ENCODE assay signal across 25 cellular contexts in genomic region chr5:181149355-181149754, GRCh38. TPM values are rescaled to one million over a fixed set of nuclear protein-coding genes. Genes with fewer than 3 reads are reported as not detected.
DNase-seq lines count a peak whose midpoint lies in the region; ATAC-seq and TF ChIP-seq lines count a peak whose summit lies in the region.
"Had no signal": no experiment of that assay in that cellular context is flagged by ENCODE, and none has a peak within 500 bp of the region (broad histone marks: within the 10 kb centered on the region; RNA-seq: fewer than 3 reads in every experiment).

No MANE protein-coding gene starts in this region.

- H3K9ac ChIP-seq in BLaER1 (no peak overlapping the region), OCI-LY1 (ENCODE audit: low read length) (no peak overlapping the region; the same call in 1 of the 2 replicates)
- H3K9ac ChIP-seq: KMS-11 had no signal

- intact Hi-C loops in left ventricle myocardium superior (cut with micrococcal nuclease), result no loop called here

- H3K9me2 ChIP-seq in OCI-LY1 (ENCODE audit: low read depth, low read length), result no peaks in the 10 kb centered on the region

- CTCF ChIA-PET in activated CD4-positive, alpha-beta T cell treated with anti-CD3 and anti-CD28 coated beads, Interleukin-2, amount 10 ng/mL, durations not matched to agents 7 days and 5 days (lab: Charles Lee), result no interaction called here

- H3K27me3 Mint-ChIP-seq in activated CD4-positive, alpha-beta T cell treated with anti-CD3 and anti-CD28 coated beads, Interleukin-2, amount 10 ng/mL, durations not matched to agents 7 days and 5 days, result peaks cover 14% of the 10 kb centered on the region

- no peak for DNase-seq in RWPE2 (ENCODE audit: low spot score)
- DNase-seq in epithelial cell of esophagus (ENCODE audit: low read depth), result peak; percentile 82
- DNase-seq in left ventricle myocardium superior, result no peak
- no peak for DNase-seq in activated CD4-positive, alpha-beta T cell treated with anti-CD3 and anti-CD28 coated beads, Interleukin-2, amount 10 ng/mL, durations not matched to agents 7 days and 5 days
- DNase-seq: 8988T; ACHN; BE2C; CD4-positive, CD25-positive, alpha-beta regulatory T cell; GOT3; HCEC 1CT; NCI-H1092; NCI-H1417 treated with DMSO at 0.1 percent for 48 hours; NCI-H1694 treated with DMSO at 0.1 percent for 48 hours; NCI-H2081; NCI-H226; NCI-H510A; NCI-H69; RPMI8226; SHP77 treated with DMSO at 0.1 percent for 48 hours had no signal

- H3K4me2 ChIP-seq in BLaER1 (0 out of 2 replicates have a peak overlapping the region, but pooled peaks have one; percentile 31), OCI-LY1 (ENCODE audit: low read length) (0 out of 2 replicates have a peak overlapping the region, but pooled peaks have one; percentile 8)
- H3K4me2 ChIP-seq: KMS-11 had no signal

- ATAC-seq in RWPE2 (ENCODE audit: low read depth), result peak; percentile 84
- no peak for ATAC-seq in activated CD4-positive, CD25-positive, alpha-beta regulatory T cell treated with anti-CD3 and anti-CD28 coated beads, Interleukin-2, amount 50 U/mL, for 24 hours
- ATAC-seq in GM18870 (IDR thresholded peaks at IDR 0.05; ENCODE audit: unreplicated experiment), result no peak
- ATAC-seq in left ventricle myocardium superior, result no peak

- no peak overlapping the region for H3K27ac Mint-ChIP-seq in activated CD4-positive, alpha-beta T cell treated with anti-CD3 and anti-CD28 coated beads, Interleukin-2, amount 10 ng/mL, durations not matched to agents 7 days and 5 days
- H3K27ac Mint-ChIP-seq: CD4-positive, CD25-positive, alpha-beta regulatory T cell; IgD-negative memory B cell had no signal

- H3K27ac ChIP-seq in BLaER1 (no peak overlapping the region), OCI-LY1 (ENCODE audit: low read depth, low read length, poor library complexity, severe bottlenecking) (peak overlapping the region; percentile 56), RWPE2 (ENCODE audit: poor library complexity, severe bottlenecking) (no peak overlapping the region)
- H3K27ac ChIP-seq: KMS-11 had no signal

- no peak overlapping the region for H2AFZ ChIP-seq in OCI-LY1 (ENCODE audit: low read length)

- H3K36me3 Mint-ChIP-seq in activated CD4-positive, alpha-beta T cell treated with anti-CD3 and anti-CD28 coated beads, Interleukin-2, amount 10 ng/mL, durations not matched to agents 7 days and 5 days (ENCODE audit: low read depth), result no peaks in the 10 kb centered on the region
- H3K36me3 Mint-ChIP-seq: CD4-positive, CD25-positive, alpha-beta regulatory T cell had no signal

- H3K9me3 ChIP-seq in BLaER1 (peaks cover 28% of the 10 kb centered on the region), OCI-LY1 (ENCODE audit: low read length) (peaks cover 8% of the 10 kb centered on the region), RWPE2 (ENCODE audit: severe bottlenecking) (no peaks in the 10 kb centered on the region)
- H3K9me3 ChIP-seq: BE2C had no signal

- no peak overlapping the region for H3K4me3 Mint-ChIP-seq in activated CD4-positive, alpha-beta T cell treated with anti-CD3 and anti-CD28 coated beads, Interleukin-2, amount 10 ng/mL, durations not matched to agents 7 days and 5 days
- H3K4me3 Mint-ChIP-seq: CD4-positive, CD25-positive, alpha-beta regulatory T cell; IgD-negative memory B cell had no signal

- peaks cover 9% of the 10 kb centered on the region for H3K9me3 Mint-ChIP-seq in activated CD4-positive, alpha-beta T cell treated with anti-CD3 and anti-CD28 coated beads, Interleukin-2, amount 10 ng/mL, durations not matched to agents 7 days and 5 days

- H3K4me1 ChIP-seq in BLaER1, result peaks cover 39% of the 10 kb centered on the region
- H3K4me1 ChIP-seq in OCI-LY1 (ENCODE audit: insufficient read depth, low read length, severe bottlenecking), result peaks cover 24% of the 10 kb centered on the region
- H3K4me1 ChIP-seq in RWPE2 (ENCODE audit: insufficient read depth, poor library complexity, severe bottlenecking), result peaks cover 30% of the 10 kb centered on the region
- H3K4me1 ChIP-seq: BE2C had no signal

- H3K79me2 ChIP-seq in OCI-LY1 (ENCODE audit: insufficient read depth, low read length), result no peaks in the 10 kb centered on the region

- H3F3A ChIP-seq in OCI-LY1 (ENCODE audit: insufficient read depth, low read length), result no peaks in the 10 kb centered on the region

- POLR2A ChIA-PET in activated CD4-positive, alpha-beta T cell treated with anti-CD3 and anti-CD28 coated beads, Interleukin-2, amount 10 ng/mL, durations not matched to agents 7 days and 5 days (lab: Charles Lee), result no interaction called here

- H4K20me1 ChIP-seq in BLaER1, result no peaks in the 10 kb centered on the region
- H4K20me1 ChIP-seq in OCI-LY1 (ENCODE audit: insufficient read depth, low read length), result no peaks in the 10 kb centered on the region

- H3K4me3 ChIP-seq in BLaER1, result no peak overlapping the region
- H3K4me3 ChIP-seq in OCI-LY1 (ENCODE audit: low read depth, low read length, poor library complexity, severe bottlenecking), result no peak overlapping the region
- no peak overlapping the region for H3K4me3 ChIP-seq in RWPE2 (ENCODE audit: severe bottlenecking)
- no peak overlapping the region for H3K4me3 ChIP-seq in epithelial cell of esophagus (ENCODE audit: low read length)

- TF ChIP-seq CTCF in OCI-LY1 (IDR thresholded peaks at IDR 0.05; ENCODE audit: low read length), result no peak
- no peak for TF ChIP-seq CTCF in RWPE2 (IDR thresholded peaks at IDR 0.05; ENCODE audit: poor library complexity, severe bottlenecking)
- no peak for TF ChIP-seq CTCF in epithelial cell of esophagus (IDR thresholded peaks at IDR 0.05; ENCODE audit: insufficient read depth, low read depth, low read length, missing control alignments)

- peaks cover 5% of the 10 kb centered on the region for H3K4me1 Mint-ChIP-seq in activated CD4-positive, alpha-beta T cell treated with anti-CD3 and anti-CD28 coated beads, Interleukin-2, amount 10 ng/mL, durations not matched to agents 7 days and 5 days

- H3K27me3 ChIP-seq in BLaER1, result no peaks in the 10 kb centered on the region
- H3K27me3 ChIP-seq in OCI-LY1 (ENCODE audit: insufficient read depth, low read length), result no peaks in the 10 kb centered on the region; the same call in 1 of the 2 replicates
- H3K27me3 ChIP-seq in RWPE2 (ENCODE audit: insufficient read depth, poor library complexity, severe bottlenecking), result no peaks in the 10 kb centered on the region
- H3K27me3 ChIP-seq: BE2C had no signal

- no peaks in the 10 kb centered on the region for H3K36me3 ChIP-seq in BLaER1
- no peaks in the 10 kb centered on the region; the same call in 1 of the 2 replicates for H3K36me3 ChIP-seq in OCI-LY1 (ENCODE audit: insufficient read depth, low read length)
- no peaks in the 10 kb centered on the region for H3K36me3 ChIP-seq in RWPE2 (ENCODE audit: low read depth)
- H3K36me3 ChIP-seq: BE2C had no signal

RNA-seq across cellular contexts. Expression of gene OR2V2, which starts 2.0 kb away (rescaled TPM):
- total RNA-seq in left ventricle myocardium superior, result not detected
- not detected for total RNA-seq in activated CD4-positive, alpha-beta T cell treated with anti-CD3 and anti-CD28 coated beads, Interleukin-2, amount 10 ng/mL, durations not matched to agents 7 days and 5 days
- total RNA-seq: CD4-positive, CD25-positive, alpha-beta regulatory T cell had no signal

RNA-seq across cellular contexts. Expression of gene OR2V1, which starts 18.4 kb away (rescaled TPM):
- total RNA-seq in left ventricle myocardium superior, result not detected
- not detected for total RNA-seq in activated CD4-positive, alpha-beta T cell treated with anti-CD3 and anti-CD28 coated beads, Interleukin-2, amount 10 ng/mL, durations not matched to agents 7 days and 5 days
- total RNA-seq: CD4-positive, CD25-positive, alpha-beta regulatory T cell had no signal

RNA-seq across cellular contexts. Expression of gene TRIM7, which starts 55.6 kb away (rescaled TPM):
- total RNA-seq in left ventricle myocardium superior, result 20.0 TPM
- total RNA-seq in activated CD4-positive, alpha-beta T cell treated with anti-CD3 and anti-CD28 coated beads, Interleukin-2, amount 10 ng/mL, durations not matched to agents 7 days and 5 days, result under 1 TPM; 0.29 to 0.84 TPM

Comparison
In these comparisons a context has a peak if more than half of its experiments do, and no peak if none do; other contexts are left out.
1. RNA of gene TRIM7, which starts 55.6 kb away (total RNA-seq): 20.0 TPM in left ventricle myocardium superior (single experiment); 0.29 to 0.84 TPM in activated CD4-positive, alpha-beta T cell treated with anti-CD3 and anti-CD28 coated beads, Interleukin-2, amount 10 ng/mL, durations not matched to agents 7 days and 5 days; every median in the first group is over 10 times any median in the second.